Comparison of ENCODE assay signal across 34 cellular contexts in the genomic region with DNA sequence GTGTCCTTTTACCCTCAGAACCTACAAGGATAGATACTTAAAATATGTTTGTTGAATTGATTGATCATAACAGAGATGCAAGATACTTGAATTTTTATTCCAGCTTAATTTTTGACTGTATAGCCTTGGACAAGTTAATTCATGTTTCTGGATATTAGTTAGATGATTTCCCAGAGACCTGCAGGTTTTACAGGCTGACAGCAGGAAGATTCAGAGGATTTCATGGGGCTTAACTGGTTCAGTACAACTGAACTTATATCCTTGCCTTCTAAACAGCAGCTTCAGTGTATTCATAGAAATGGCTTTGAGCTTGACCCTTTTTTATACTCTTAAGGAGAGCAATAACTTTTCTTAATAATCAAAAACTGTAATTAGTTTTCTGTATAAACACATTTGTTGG.
"Had no signal": no experiment of that assay in that cellular context is flagged by ENCODE, and none has a peak within 500 bp of the region (broad histone marks: within the 10 kb centered on the region; RNA-seq: fewer than 3 reads in every experiment).

No MANE protein-coding gene starts in this region.

- H3K4me1 Mint-ChIP-seq: activated B cell treated with CpG ODN at 0.5 μM for 24 hours; activated CD4-positive, alpha-beta memory T cell treated with anti-CD3 and anti-CD28 coated beads, Interleukin-2, amount 10 ng/mL, durations not matched to agents 7 days and 5 days; activated CD4-positive, alpha-beta T cell treated with anti-CD3 and anti-CD28 coated beads, Interleukin-2, amount 10 ng/mL, durations not matched to agents 24 days and 14 days; activated CD8-positive, alpha-beta memory T cell treated with anti-CD3 and anti-CD28 coated beads, Interleukin-2, amount 10 ng/mL, durations not matched to agents 7 days and 5 days; activated naive CD4-positive, alpha-beta T cell treated with anti-CD3 and anti-CD28 coated beads, Interleukin-2, amount 10 ng/mL, durations not matched to agents 7 days and 5 days; activated naive CD8-positive, alpha-beta T cell treated with anti-CD3 and anti-CD28 coated beads, Interleukin-2, amount 10 ng/mL, durations not matched to agents 7 days and 5 days; brain had no signal

- ATAC-seq: activated CD4-positive, CD25-positive, alpha-beta regulatory T cell treated with anti-CD3 and anti-CD28 coated beads, Interleukin-2, amount 50 U/mL, for 24 hours; activated CD8-positive, alpha-beta memory T cell treated with anti-CD3 and anti-CD28 coated beads, Interleukin-2, amount 10 ng/mL, durations not matched to agents 7 days and 5 days; gastroesophageal sphincter; heart right ventricle; T-helper 17 cell had no signal

- H3K27me3 Mint-ChIP-seq: activated B cell treated with CpG ODN at 0.5 μM for 24 hours; activated CD4-positive, alpha-beta memory T cell treated with anti-CD3 and anti-CD28 coated beads, Interleukin-2, amount 10 ng/mL, durations not matched to agents 7 days and 5 days; activated CD4-positive, alpha-beta T cell treated with anti-CD3 and anti-CD28 coated beads, Interleukin-2, amount 10 ng/mL, durations not matched to agents 24 days and 14 days; activated CD8-positive, alpha-beta memory T cell treated with anti-CD3 and anti-CD28 coated beads, Interleukin-2, amount 10 ng/mL, durations not matched to agents 7 days and 5 days; activated naive CD4-positive, alpha-beta T cell treated with anti-CD3 and anti-CD28 coated beads, Interleukin-2, amount 10 ng/mL, durations not matched to agents 7 days and 5 days; activated naive CD8-positive, alpha-beta T cell treated with anti-CD3 and anti-CD28 coated beads, Interleukin-2, amount 10 ng/mL, durations not matched to agents 7 days and 5 days; central memory CD8-positive, alpha-beta T cell; dendritic cell treated with granulocyte-macrophage colony-stimulating factor and Interleukin-4, amounts not matched to agents 40 ng/mL and 50 ng/mL, for 4 days; T-helper 17 cell had no signal

- DNase-seq: activated B cell treated with CpG ODN at 0.5 μM for 24 hours; activated CD4-positive, alpha-beta memory T cell treated with anti-CD3 and anti-CD28 coated beads, Interleukin-2, amount 10 ng/mL, durations not matched to agents 7 days and 5 days; activated CD4-positive, alpha-beta T cell treated with anti-CD3 and anti-CD28 coated beads, Interleukin-2, amount 10 ng/mL, durations not matched to agents 24 days and 14 days; activated CD4-positive, alpha-beta T cell treated with anti-CD3 and anti-CD28 coated beads, Interleukin-2, amount 50 U/mL, for 4 hours; activated CD8-positive, alpha-beta memory T cell treated with anti-CD3 and anti-CD28 coated beads, Interleukin-2, amount 10 ng/mL, durations not matched to agents 7 days and 5 days; activated CD8-positive, alpha-beta memory T cell treated with anti-CD3 and anti-CD28 coated beads, Interleukin-2, amount 50 U/mL, for 4 hours; activated effector memory CD4-positive, alpha-beta T cell treated with anti-CD3 and anti-CD28 coated beads, Interleukin-2, amount 50 U/mL, for 16 hours; activated naive CD4-positive, alpha-beta T cell treated with anti-CD3 and anti-CD28 coated beads, Interleukin-2, amount 10 ng/mL, durations not matched to agents 7 days and 5 days; activated naive CD8-positive, alpha-beta T cell treated with anti-CD3 and anti-CD28 coated beads, Interleukin-2, amount 10 ng/mL, durations not matched to agents 7 days and 5 days; activated T-cell treated with anti-CD3 and anti-CD28 coated beads, Interleukin-2, amount 50 U/mL, for 1 hour; activated T-cell treated with anti-CD3 and anti-CD28 coated beads, Interleukin-2, amount 50 U/mL, for 48 hours; dorsolateral prefrontal cortex; effector memory CD4-positive, alpha-beta T cell; endodermal cell; erythroblast; esophagus squamous epithelium; foreskin melanocyte; heart right ventricle; hippocampal formation; T-helper 1 cell; T-helper 17 cell; T1000; WERI-Rb-1 had no signal

- H3K27me3 ChIP-seq: ascending aorta, esophagus squamous epithelium, gastroesophageal sphincter, heart right ventricle had no signal

- H3K36me3 ChIP-seq: breast epithelium, WERI-Rb-1 had no signal

- H3K9me3 ChIP-seq: ascending aorta, breast epithelium, esophagus squamous epithelium, gastroesophageal sphincter, heart right ventricle had no signal

- H3K4me3 ChIP-seq: ascending aorta, breast epithelium, coronary artery, dorsolateral prefrontal cortex, esophagus squamous epithelium, gastroesophageal sphincter, heart right ventricle had no signal

- H3K27ac ChIP-seq: ascending aorta, breast epithelium, coronary artery, dorsolateral prefrontal cortex, gastroesophageal sphincter, heart right ventricle, WERI-Rb-1 had no signal

- H3K4me1 ChIP-seq: ascending aorta, breast epithelium, gastroesophageal sphincter, heart right ventricle had no signal

- H3K9me3 Mint-ChIP-seq: activated B cell treated with CpG ODN at 0.5 μM for 24 hours; activated CD4-positive, alpha-beta memory T cell treated with anti-CD3 and anti-CD28 coated beads, Interleukin-2, amount 10 ng/mL, durations not matched to agents 7 days and 5 days; activated CD4-positive, alpha-beta T cell treated with anti-CD3 and anti-CD28 coated beads, Interleukin-2, amount 10 ng/mL, durations not matched to agents 24 days and 14 days; activated naive CD4-positive, alpha-beta T cell treated with anti-CD3 and anti-CD28 coated beads, Interleukin-2, amount 10 ng/mL, durations not matched to agents 7 days and 5 days; activated naive CD8-positive, alpha-beta T cell treated with anti-CD3 and anti-CD28 coated beads, Interleukin-2, amount 10 ng/mL, durations not matched to agents 7 days and 5 days; activated T-helper 1 cell treated with anti-CD3 and anti-CD28 coated beads, Interleukin-12 subunit alpha, Interleukin-12 subunit beta, Interleukin-2, Interleukin-4 antibody, amounts not matched to agents 30 ng/mL and 10 ng/mL and 1 ng/mL, durations not matched to agents 14 hours and 24 hours and 36 hours; activated T-helper 2 cell treated with anti-CD3 and anti-CD28 coated beads, Interferon-gamma antibody, Interleukin-2, Interleukin-4, amounts not matched to agents 10 μg/mL and 5 μg/mL and 100 μg/mL, durations not matched to agents 14 hours and 24 hours and 36 hours; brain; central memory CD8-positive, alpha-beta T cell; dendritic cell treated with granulocyte-macrophage colony-stimulating factor and Interleukin-4, amounts not matched to agents 40 ng/mL and 50 ng/mL, for 4 days; T-helper 2 cell treated with Interferon-gamma antibody and Interleukin-4, amounts not matched to agents 5 μg/mL and 100 μg/mL, for 36 hours had no signal

- H3K4me3 Mint-ChIP-seq: activated B cell treated with CpG ODN at 0.5 μM for 24 hours; activated CD4-positive, alpha-beta memory T cell treated with anti-CD3 and anti-CD28 coated beads, Interleukin-2, amount 10 ng/mL, durations not matched to agents 7 days and 5 days; activated CD4-positive, alpha-beta T cell treated with anti-CD3 and anti-CD28 coated beads, Interleukin-2, amount 10 ng/mL, durations not matched to agents 24 days and 14 days; activated CD8-positive, alpha-beta memory T cell treated with anti-CD3 and anti-CD28 coated beads, Interleukin-2, amount 10 ng/mL, durations not matched to agents 7 days and 5 days; activated naive CD4-positive, alpha-beta T cell treated with anti-CD3 and anti-CD28 coated beads, Interleukin-2, amount 10 ng/mL, durations not matched to agents 7 days and 5 days; activated naive CD8-positive, alpha-beta T cell treated with anti-CD3 and anti-CD28 coated beads, Interleukin-2, amount 10 ng/mL, durations not matched to agents 7 days and 5 days; activated T-helper 1 cell treated with anti-CD3 and anti-CD28 coated beads, Interleukin-12 subunit alpha, Interleukin-12 subunit beta, Interleukin-2, Interleukin-4 antibody, amounts not matched to agents 30 ng/mL and 10 ng/mL and 1 ng/mL, durations not matched to agents 14 hours and 24 hours and 36 hours; brain; central memory CD8-positive, alpha-beta T cell; dendritic cell treated with granulocyte-macrophage colony-stimulating factor and Interleukin-4, amounts not matched to agents 40 ng/mL and 50 ng/mL, for 4 days; endodermal cell; T-helper 17 cell; T-helper 2 cell treated with Interferon-gamma antibody and Interleukin-4, amounts not matched to agents 5 μg/mL and 100 μg/mL, for 36 hours had no signal

- H3K27ac Mint-ChIP-seq: activated B cell treated with CpG ODN at 0.5 μM for 24 hours; activated CD4-positive, alpha-beta memory T cell treated with anti-CD3 and anti-CD28 coated beads, Interleukin-2, amount 10 ng/mL, durations not matched to agents 7 days and 5 days; activated CD4-positive, alpha-beta T cell treated with anti-CD3 and anti-CD28 coated beads, Interleukin-2, amount 10 ng/mL, durations not matched to agents 24 days and 14 days; activated CD8-positive, alpha-beta memory T cell treated with anti-CD3 and anti-CD28 coated beads, Interleukin-2, amount 10 ng/mL, durations not matched to agents 7 days and 5 days; activated naive CD4-positive, alpha-beta T cell treated with anti-CD3 and anti-CD28 coated beads, Interleukin-2, amount 10 ng/mL, durations not matched to agents 7 days and 5 days; activated naive CD8-positive, alpha-beta T cell treated with anti-CD3 and anti-CD28 coated beads, Interleukin-2, amount 10 ng/mL, durations not matched to agents 7 days and 5 days; activated T-helper 1 cell treated with anti-CD3 and anti-CD28 coated beads, Interleukin-12 subunit alpha, Interleukin-12 subunit beta, Interleukin-2, Interleukin-4 antibody, amounts not matched to agents 30 ng/mL and 10 ng/mL and 1 ng/mL, durations not matched to agents 14 hours and 24 hours and 36 hours; activated T-helper 2 cell treated with anti-CD3 and anti-CD28 coated beads, Interferon-gamma antibody, Interleukin-2, Interleukin-4, amounts not matched to agents 10 μg/mL and 5 μg/mL and 100 μg/mL, durations not matched to agents 14 hours and 24 hours and 36 hours; brain; dendritic cell treated with granulocyte-macrophage colony-stimulating factor and Interleukin-4, amounts not matched to agents 40 ng/mL and 50 ng/mL, for 4 days; endodermal cell; T-helper 2 cell treated with Interferon-gamma antibody and Interleukin-4, amounts not matched to agents 5 μg/mL and 100 μg/mL, for 36 hours had no signal
